9 cellular contexts compared by ENCODE assay signal in genomic region chr4:83618991-83619390, GRCh38.
DNase-seq lines count a peak whose midpoint lies in the region; ATAC-seq and TF ChIP-seq lines count a peak whose summit lies in the region.
"Had no signal": no experiment of that assay in that cellular context is flagged by ENCODE, and none has a peak within 500 bp of the region (broad histone marks: within the 10 kb centered on the region; RNA-seq: fewer than 3 reads in every experiment).

No MANE protein-coding gene starts in this region.

- H2BK15ac ChIP-seq in mesenchymal stem cell (ENCODE audit: low read depth, poor library complexity, severe bottlenecking): no peak overlapping the region

- H3K9me3 ChIP-seq in mesenchymal stem cell (ENCODE audit: control insufficient read depth, low read length): peaks cover 22% of the 10 kb centered on the region
- H3K9me3 ChIP-seq: BE2C had no signal

- WGBS in mesenchymal stem cell: 34% methylated on average over 3 of the region's 3 CpGs

- H4K91ac ChIP-seq in mesenchymal stem cell (ENCODE audit: low read length): no peak overlapping the region

- peak; percentile 31 for DNase-seq in ACHN
- DNase-seq in M059J (ENCODE audit: low read depth): peak; percentile 83
- peak; percentile 26 to 53 for DNase-seq in cardiac fibroblast (ENCODE audit: low read depth in 2 of 2)
- DNase-seq in mesenchymal stem cell: no peak
- no peak for DNase-seq in NCI-H128 (lab: John Stamatoyannopoulos, UW; ENCODE audit: unreplicated experiment)
- no peak for DNase-seq in NCI-H526 (lab: John Stamatoyannopoulos, UW)
- DNase-seq: BE2C had no signal

- peaks cover 0 to 5% of the 10 kb centered on the region in 2 experiments for H3K36me3 ChIP-seq in mesenchymal stem cell (ENCODE audit: control insufficient read depth in 1 of 2, insufficient read depth in 2 of 2, low read depth in 1 of 2, low read length in 2 of 2)
- H3K36me3 ChIP-seq: BE2C had no signal

- in situ Hi-C loops in ACHN (cut with HindIII; ENCODE audit: low pct_ligation_motif_present, low pct_unique_long_range_greater_than_20kb, low sequenced_read_pairs): no loop called here

- no peak overlapping the region for H3K14ac ChIP-seq in mesenchymal stem cell (ENCODE audit: low read length in 2 of 2)

- H3K9ac ChIP-seq in mesenchymal stem cell (ENCODE audit: low read length): no peak overlapping the region

- no peak overlapping the region for H2AFZ ChIP-seq in mesenchymal stem cell (ENCODE audit: low read depth, low read length)

- H3K4me1 ChIP-seq in mesenchymal stem cell (ENCODE audit: control insufficient read depth, insufficient read depth, low read depth, low read length): peaks cover 3% of the 10 kb centered on the region
- H3K4me1 ChIP-seq: BE2C had no signal

- H2BK5ac ChIP-seq in mesenchymal stem cell (ENCODE audit: low read depth, low read length, poor library complexity, severe bottlenecking): no peak overlapping the region

- no peak overlapping the region for H3K4me2 ChIP-seq in mesenchymal stem cell (ENCODE audit: low read length, poor library complexity, severe bottlenecking)

- no peaks in the 10 kb centered on the region for H3K27me3 ChIP-seq in mesenchymal stem cell (ENCODE audit: control insufficient read depth in 1 of 2, insufficient read depth in 1 of 2, low read length in 2 of 2)
- H3K27me3 ChIP-seq: BE2C had no signal

- no peak overlapping the region for H3K4ac ChIP-seq in mesenchymal stem cell (ENCODE audit: low read depth in 1 of 2, low read length in 2 of 2)

- H4K8ac ChIP-seq in mesenchymal stem cell (ENCODE audit: low read length): peak overlapping the region; percentile 45

- peak overlapping the region; percentile 35 for H2AK5ac ChIP-seq in mesenchymal stem cell (ENCODE audit: low read length, severe bottlenecking)

- H3K4me3 ChIP-seq in cardiac fibroblast (replicated peaks in 1 of 2; ENCODE audit: low read depth in 2 of 2, low read length in 2 of 2) (no peak overlapping the region), mesenchymal stem cell (ENCODE audit: insufficient read depth in 1 of 2, low read depth in 1 of 2, low read length in 2 of 2) (no peak overlapping the region)

- H3K79me1 ChIP-seq in mesenchymal stem cell (replicated peaks; ENCODE audit: low read length, poor library complexity, severe bottlenecking): no peaks in the 10 kb centered on the region

- H2BK120ac ChIP-seq in mesenchymal stem cell (ENCODE audit: low read depth, low read length): no peak overlapping the region

- peak overlapping the region; percentile 60 for H3K27ac ChIP-seq in mesenchymal stem cell (ENCODE audit: low read length, poor library complexity, severe bottlenecking)

- ATAC-seq in HG03039 (IDR thresholded peaks at IDR 0.05; ENCODE audit: unreplicated experiment) (no peak), GM18868 (IDR thresholded peaks at IDR 0.05; ENCODE audit: unreplicated experiment) (no peak)

- TF ChIP-seq CTCF in cardiac fibroblast (IDR thresholded peaks at IDR 0.05; ENCODE audit: low read depth, low read length): no peak

- peak overlapping the region; percentile 16 to 55 for H3K18ac ChIP-seq in mesenchymal stem cell (ENCODE audit: low read depth in 1 of 2, low read length in 2 of 2)

- H2BK12ac ChIP-seq in mesenchymal stem cell (ENCODE audit: low read length in 2 of 2): peak overlapping the region; percentile 28 to 59

- no peak overlapping the region for H3K23ac ChIP-seq in mesenchymal stem cell (ENCODE audit: low read length in 2 of 2)

Comparison
In these comparisons a context has a peak if more than half of its experiments do, and no peak if none do; other contexts are left out.
1. DNase-seq: peak in ACHN (single experiment), M059J (single experiment) and cardiac fibroblast (2 of 2); none in mesenchymal stem cell (single experiment), NCI-H128 (single experiment) and NCI-H526 (0 of 2).